1 cellular context compared by ENCODE assay signal in the genomic region with DNA sequence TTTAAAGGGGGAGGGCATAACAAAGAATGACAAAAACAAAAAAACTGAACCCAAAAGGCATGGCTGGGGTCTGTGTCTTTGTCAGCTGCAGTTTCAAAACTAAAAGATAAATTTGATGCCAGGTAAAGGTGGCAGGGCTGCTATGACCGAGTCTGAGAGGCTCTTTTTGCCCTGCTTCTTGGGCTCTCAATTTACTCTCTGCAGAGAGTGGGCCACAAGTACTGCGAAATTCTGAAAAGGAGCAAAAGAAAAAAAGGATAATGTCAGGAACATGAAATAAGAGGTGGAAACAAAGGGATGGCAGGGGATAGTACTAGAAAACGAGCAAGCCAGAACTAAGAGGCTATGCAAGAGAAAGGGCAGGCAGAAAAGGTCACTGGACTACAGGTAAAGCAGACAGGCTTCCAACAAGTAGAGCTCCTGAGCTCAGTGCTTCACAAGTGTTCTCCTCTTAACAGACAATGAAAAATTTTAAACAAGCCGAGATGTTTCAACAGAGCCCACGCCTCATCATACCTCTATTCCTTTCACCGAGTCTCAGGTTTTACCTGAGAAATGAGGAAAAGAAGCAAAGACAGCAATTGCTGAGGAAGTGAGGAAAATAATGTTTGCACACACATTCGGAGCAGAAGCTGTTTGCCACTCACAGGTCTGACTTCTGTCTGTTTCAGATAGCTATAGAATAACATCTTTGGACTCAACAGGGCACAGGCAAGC.
TF ChIP-seq lines count a peak whose summit lies in the region.

No MANE protein-coding gene starts in this region.

TF ChIP-seq in HEK293, 187 proteins besides CTCF, POLR2A, EP300 and RAD21 (continued from another document):
- TF ChIP-seq, protein P1, sequence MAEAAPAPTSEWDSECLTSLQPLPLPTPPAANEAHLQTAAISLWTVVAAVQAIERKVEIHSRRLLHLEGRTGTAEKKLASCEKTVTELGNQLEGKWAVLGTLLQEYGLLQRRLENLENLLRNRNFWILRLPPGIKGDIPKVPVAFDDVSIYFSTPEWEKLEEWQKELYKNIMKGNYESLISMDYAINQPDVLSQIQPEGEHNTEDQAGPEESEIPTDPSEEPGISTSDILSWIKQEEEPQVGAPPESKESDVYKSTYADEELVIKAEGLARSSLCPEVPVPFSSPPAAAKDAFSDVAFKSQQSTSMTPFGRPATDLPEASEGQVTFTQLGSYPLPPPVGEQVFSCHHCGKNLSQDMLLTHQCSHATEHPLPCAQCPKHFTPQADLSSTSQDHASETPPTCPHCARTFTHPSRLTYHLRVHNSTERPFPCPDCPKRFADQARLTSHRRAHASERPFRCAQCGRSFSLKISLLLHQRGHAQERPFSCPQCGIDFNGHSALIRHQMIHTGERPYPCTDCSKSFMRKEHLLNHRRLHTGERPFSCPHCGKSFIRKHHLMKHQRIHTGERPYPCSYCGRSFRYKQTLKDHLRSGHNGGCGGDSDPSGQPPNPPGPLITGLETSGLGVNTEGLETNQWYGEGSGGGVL (tag by site-specific recombination; IDR thresholded peaks at IDR 0.05) = no peak
- TF ChIP-seq ZNF544 (tag by site-specific recombination; IDR thresholded peaks at IDR 0.05) (no peak), ZBTB17 (tag by site-specific recombination; IDR thresholded peaks at IDR 0.05) (peak; percentile 30; the same call in 1 of the 2 replicates)
- TF ChIP-seq, protein P2, sequence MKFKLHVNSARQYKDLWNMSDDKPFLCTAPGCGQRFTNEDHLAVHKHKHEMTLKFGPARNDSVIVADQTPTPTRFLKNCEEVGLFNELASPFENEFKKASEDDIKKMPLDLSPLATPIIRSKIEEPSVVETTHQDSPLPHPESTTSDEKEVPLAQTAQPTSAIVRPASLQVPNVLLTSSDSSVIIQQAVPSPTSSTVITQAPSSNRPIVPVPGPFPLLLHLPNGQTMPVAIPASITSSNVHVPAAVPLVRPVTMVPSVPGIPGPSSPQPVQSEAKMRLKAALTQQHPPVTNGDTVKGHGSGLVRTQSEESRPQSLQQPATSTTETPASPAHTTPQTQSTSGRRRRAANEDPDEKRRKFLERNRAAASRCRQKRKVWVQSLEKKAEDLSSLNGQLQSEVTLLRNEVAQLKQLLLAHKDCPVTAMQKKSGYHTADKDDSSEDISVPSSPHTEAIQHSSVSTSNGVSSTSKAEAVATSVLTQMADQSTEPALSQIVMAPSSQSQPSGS (tag by site-specific recombination; IDR thresholded peaks at IDR 0.05; ENCODE audit: low read depth) = no peak
